8 cellular contexts compared by ENCODE assay signal in genomic region chr18:9017170-9017899, GRCh38.
DNase-seq lines count a peak whose midpoint lies in the region; ATAC-seq and FAIRE-seq lines count a peak whose summit lies in the region.

No MANE protein-coding gene starts in this region.

- H3K4me1 Mint-ChIP-seq in CD4-positive, alpha-beta memory T cell = peaks cover 0 to 16% (median 2%) of the 10 kb centered on the region in 4 donors
- H3K4me1 Mint-ChIP-seq in central memory CD8-positive, alpha-beta T cell = no peaks in the 10 kb centered on the region

- peak in 4 of 5 donors; percentile 0 to 51 (median 2) for DNase-seq in CD4-positive, alpha-beta memory T cell
- peak; percentile 73 for DNase-seq in HTR-8/SVneo (ENCODE audit: insufficient read length, low spot score)
- peak; percentile 72 for DNase-seq in activated CD4-positive, CD25-positive, alpha-beta regulatory T cell treated with anti-CD3 and anti-CD28 coated beads, Interleukin-2, amount 50 U/mL, for 72 hours
- DNase-seq in central memory CD8-positive, alpha-beta T cell (ENCODE audit: low spot score in 2 of 2) = no peak
- peak; percentile 75 for DNase-seq in left kidney (ENCODE audit: low read depth, low spot score)
- peak; percentile 77 for DNase-seq in stimulated activated CD4-positive, alpha-beta T cell treated with anti-CD3 and anti-CD28 coated beads, Interleukin-4, amount 100 ng/mL, for 24 hours
- no peak for DNase-seq in effector CD8-positive, alpha-beta T cell (lab: John Stamatoyannopoulos, UW)

- peak; percentile 72 for ATAC-seq in GM21515 (IDR thresholded peaks at IDR 0.05; ENCODE audit: unreplicated experiment)
- peak; percentile 67 for ATAC-seq in central memory CD8-positive, alpha-beta T cell (replicated peaks; ENCODE audit: extremely low read depth, poor library complexity, severe bottlenecking)

- H3K27ac Mint-ChIP-seq in CD4-positive, alpha-beta memory T cell = no peak overlapping the region
- H3K27ac Mint-ChIP-seq in central memory CD8-positive, alpha-beta T cell (ENCODE audit: low read depth) = no peak overlapping the region

- no peak overlapping the region for H3K27ac ChIP-seq in CD4-positive, alpha-beta memory T cell (ENCODE audit: low read depth, low read length)

- H3K4me3 ChIP-seq in CD4-positive, alpha-beta memory T cell (ENCODE audit: low read length in 2 of 2) = no peak overlapping the region

- H3K9me3 ChIP-seq in CD4-positive, alpha-beta memory T cell (ENCODE audit: control insufficient read depth in 1 of 2, low read length in 2 of 2) = no peaks in the 10 kb centered on the region

- H3K9me3 Mint-ChIP-seq in CD4-positive, alpha-beta memory T cell = no peaks in the 10 kb centered on the region
- H3K9me3 Mint-ChIP-seq in central memory CD8-positive, alpha-beta T cell = no peaks in the 10 kb centered on the region

- no peaks in the 10 kb centered on the region for H3K27me3 ChIP-seq in CD4-positive, alpha-beta memory T cell (ENCODE audit: insufficient read depth, low read length)

- no peaks in the 10 kb centered on the region for H3K36me3 ChIP-seq in CD4-positive, alpha-beta memory T cell (ENCODE audit: insufficient read depth, low read length)

- H3K27me3 Mint-ChIP-seq in CD4-positive, alpha-beta memory T cell = no peaks in the 10 kb centered on the region
- no peaks in the 10 kb centered on the region for H3K27me3 Mint-ChIP-seq in central memory CD8-positive, alpha-beta T cell

- CTCF ChIA-PET in CD4-positive, alpha-beta memory T cell (lab: Charles Lee; ENCODE audit: partially characterized antibody) = no interaction called here

- H3K36me3 Mint-ChIP-seq in CD4-positive, alpha-beta memory T cell = no peaks in the 10 kb centered on the region
- H3K36me3 Mint-ChIP-seq in central memory CD8-positive, alpha-beta T cell (ENCODE audit: insufficient read depth) = no peaks in the 10 kb centered on the region

- peak overlapping the region; percentile 43 to 80 (median 70) for H3K4me3 Mint-ChIP-seq in CD4-positive, alpha-beta memory T cell
- H3K4me3 Mint-ChIP-seq in central memory CD8-positive, alpha-beta T cell = peak overlapping the region; percentile 34

- peaks cover 12% of the 10 kb centered on the region for H3K4me1 ChIP-seq in CD4-positive, alpha-beta memory T cell (ENCODE audit: insufficient read depth, low read length)

- POLR2A ChIA-PET in CD4-positive, alpha-beta memory T cell (lab: Charles Lee; ENCODE audit: partially characterized antibody) = no interaction called here

- intact Hi-C loops in CD4-positive, alpha-beta memory T cell (cut with micrococcal nuclease) = no loop called here

- FAIRE-seq in HTR-8/SVneo (lab: Jason Lieb, UNC) = no peak

Comparison
In these comparisons a context has a peak if more than half of its experiments do, and no peak if none do; other contexts are left out.
1. DNase-seq: peak in CD4-positive, alpha-beta memory T cell (4 of 5), HTR-8/SVneo (single experiment), activated CD4-positive, CD25-positive, alpha-beta regulatory T cell treated with anti-CD3 and anti-CD28 coated beads, Interleukin-2, amount 50 U/mL, for 72 hours (single experiment), left kidney (single experiment) and stimulated activated CD4-positive, alpha-beta T cell treated with anti-CD3 and anti-CD28 coated beads, Interleukin-4, amount 100 ng/mL, for 24 hours (single experiment); none in central memory CD8-positive, alpha-beta T cell (0 of 2) and effector CD8-positive, alpha-beta T cell (single experiment).